In the genomic region with DNA sequence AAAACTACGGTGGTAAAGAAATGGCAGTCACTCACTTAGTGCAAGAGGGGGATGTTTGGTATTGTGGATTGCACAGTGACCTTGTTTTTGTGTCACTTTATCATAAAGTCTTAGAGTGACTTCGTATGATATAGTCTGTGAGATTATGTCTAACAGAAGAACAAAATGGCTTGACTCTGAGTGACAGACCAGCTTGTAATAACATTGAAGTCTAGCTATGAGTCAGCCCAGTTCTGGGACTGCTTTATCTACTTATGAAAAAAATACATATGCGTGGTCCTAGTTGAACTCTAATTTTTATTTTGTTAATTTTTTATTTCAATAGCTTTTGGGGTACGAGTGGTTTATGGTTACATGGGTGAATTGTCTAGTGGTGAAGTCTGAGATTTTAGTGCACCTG, we compare ENCODE assay signal across 25 cellular contexts. TPM values are rescaled to one million over a fixed set of nuclear protein-coding genes. Genes with fewer than 3 reads are reported as not detected.
DNase-seq lines count a peak whose midpoint lies in the region; ATAC-seq, FAIRE-seq and TF ChIP-seq lines count a peak whose summit lies in the region.
"Had no signal": no experiment of that assay in that cellular context is flagged by ENCODE, and none has a peak within 500 bp of the region (broad histone marks: within the 10 kb centered on the region; RNA-seq: fewer than 3 reads in every experiment).

No MANE protein-coding gene starts in this region.

- no peak overlapping the region for H3K4me2 ChIP-seq in GM12878 (ENCODE audit: control insufficient read depth, insufficient read depth)

- CTCF ChIA-PET in GM12878 (lab: Yijun Ruan, JAX) = no interaction called here
- CTCF ChIA-PET in activated CD4-positive, alpha-beta T cell treated with anti-CD3 and anti-CD28 coated beads, Interleukin-2, amount 10 ng/mL, durations not matched to agents 7 days and 5 days (lab: Charles Lee) = no interaction called here

- FAIRE-seq in GM12878 (lab: Jason Lieb, UNC) = no peak

- H3K27me3 ChIP-seq in left ventricle myocardium inferior (ENCODE audit: low read depth) = no peaks in the 10 kb centered on the region
- H3K27me3 ChIP-seq in GM12878 (replicated peaks in 1 of 2; ENCODE audit: control insufficient read depth in 2 of 2, insufficient read depth in 2 of 2, low read length in 1 of 2) = no peaks in the 10 kb centered on the region; a peak in 1 of 4 replicates
- no peaks in the 10 kb centered on the region for H3K27me3 ChIP-seq in upper lobe of right lung
- H3K27me3 ChIP-seq: left lung had no signal

- no peak for TF ChIP-seq EP300 in GM12878 (IDR thresholded peaks at IDR 0.05; ENCODE audit: borderline replicate concordance in 1 of 2, control insufficient read depth in 1 of 2, low read depth in 2 of 2, low read length in 2 of 2)

- TF ChIP-seq RAD21 in GM12878 (IDR thresholded peaks at IDR 0.05; ENCODE audit: insufficient read depth, low read depth, low read length) = no peak

- intact Hi-C loops in left ventricle myocardium superior (cut with micrococcal nuclease) = no loop called here
- intact Hi-C loops in left ventricle myocardium inferior (cut with micrococcal nuclease) = no loop called here
- intact Hi-C loops in GM12878 (cut with micrococcal nuclease; ENCODE audit: unreplicated experiment) = no loop called here
- intact Hi-C loops in upper lobe of right lung (cut with DNase I) = no loop called here

- TF ChIP-seq CTCF in left ventricle myocardium inferior (IDR thresholded peaks at IDR 0.05; ENCODE audit: borderline replicate concordance) = no peak
- no peak for TF ChIP-seq CTCF in GM12878 (IDR thresholded peaks at IDR 0.05 in 2 of 3, conservative IDR thresholded peaks at IDR 0.05 in 1 of 3; ENCODE audit: control insufficient read depth in 2 of 3, extremely low read depth in 1 of 3, insufficient read depth in 1 of 3, low read depth in 3 of 3, low read length in 3 of 3)
- no peak for TF ChIP-seq CTCF in foreskin fibroblast (IDR thresholded peaks at IDR 0.05; ENCODE audit: low read depth, low read length)
- TF ChIP-seq CTCF in upper lobe of right lung (IDR thresholded peaks at IDR 0.05) = no peak

- H2AFZ ChIP-seq in GM12878 (ENCODE audit: control insufficient read depth, low read depth, low read length) = no peak overlapping the region

- no peaks in the 10 kb centered on the region for H3K36me3 Mint-ChIP-seq in activated CD4-positive, alpha-beta T cell treated with anti-CD3 and anti-CD28 coated beads, Interleukin-2, amount 10 ng/mL, durations not matched to agents 7 days and 5 days (ENCODE audit: low read depth)
- H3K36me3 Mint-ChIP-seq: activated naive CD8-positive, alpha-beta T cell treated with anti-CD3 and anti-CD28 coated beads for 36 hours; IgD-negative memory B cell had no signal

- WGBS in GM12878 (ENCODE audit: insufficient coverage, insufficient replicate concordance, low lambda C conversion rate, missing lambda C conversion rate) = 26% methylated on average over 4 of the region's 4 CpGs

- in situ Hi-C loops in GM12878 (cut with MboI) = no loop called here

- H3K27ac ChIP-seq in left ventricle myocardium inferior (replicated peaks) = no peak overlapping the region
- H3K27ac ChIP-seq in GM12878 (ENCODE audit: control insufficient read depth, insufficient read depth) = no peak overlapping the region
- no peak overlapping the region for H3K27ac ChIP-seq in upper lobe of right lung
- H3K27ac ChIP-seq: HL-60, left lung had no signal

- peaks cover 2% of the 10 kb centered on the region for H3K27me3 Mint-ChIP-seq in activated CD4-positive, alpha-beta T cell treated with anti-CD3 and anti-CD28 coated beads, Interleukin-2, amount 10 ng/mL, durations not matched to agents 7 days and 5 days
- H3K27me3 Mint-ChIP-seq: B cell, IgD-negative memory B cell, progenitor cell of endocrine pancreas, type B pancreatic cell had no signal

- no peak for TF ChIP-seq POLR2A in GM12878 (IDR thresholded peaks at IDR 0.05; ENCODE audit: low read depth, low read length)

- H3K27ac Mint-ChIP-seq in activated CD4-positive, alpha-beta T cell treated with anti-CD3 and anti-CD28 coated beads, Interleukin-2, amount 10 ng/mL, durations not matched to agents 7 days and 5 days = no peak overlapping the region
- H3K27ac Mint-ChIP-seq: activated CD4-positive, alpha-beta T cell treated with anti-CD3 and anti-CD28 coated beads, Interleukin-2, amount 10 ng/mL, durations not matched to agents 24 days and 14 days; activated naive CD8-positive, alpha-beta T cell treated with anti-CD3 and anti-CD28 coated beads for 36 hours; activated T-helper 17 cell treated with anti-CD3 and anti-CD28 coated beads, Interleukin-2, amount 50 U/mL, for 72 hours; B cell; IgD-negative memory B cell; nephron progenitor cell; progenitor cell of endocrine pancreas; type B pancreatic cell had no signal

- no peak overlapping the region for H3K4me3 ChIP-seq in left ventricle myocardium inferior
- H3K4me3 ChIP-seq in GM12878 = no peak overlapping the region
- H3K4me3 ChIP-seq in foreskin fibroblast (ENCODE audit: low read depth in 1 of 2, low read length in 2 of 2) = no peak overlapping the region
- no peak overlapping the region for H3K4me3 ChIP-seq in upper lobe of right lung
- H3K4me3 ChIP-seq: left lung had no signal

- H3K9me3 ChIP-seq in left ventricle myocardium inferior (replicated peaks) = no peaks in the 10 kb centered on the region
- no peaks in the 10 kb centered on the region for H3K9me3 ChIP-seq in GM12878 (replicated peaks; ENCODE audit: control insufficient read depth, insufficient read depth, low read length)
- no peaks in the 10 kb centered on the region for H3K9me3 ChIP-seq in upper lobe of right lung
- H3K9me3 ChIP-seq: left lung had no signal

- POLR2A ChIA-PET in GM12878 (lab: Charles Lee) = no interaction called here
- POLR2A ChIA-PET in activated CD4-positive, alpha-beta T cell treated with anti-CD3 and anti-CD28 coated beads, Interleukin-2, amount 10 ng/mL, durations not matched to agents 7 days and 5 days (lab: Charles Lee) = no interaction called here

- no peaks in the 10 kb centered on the region for H3K79me2 ChIP-seq in GM12878 (ENCODE audit: control insufficient read depth, insufficient read depth, low read length)

- DNase-seq in left ventricle myocardium superior (no peak), left ventricle myocardium inferior (no peak), GM12878 (ENCODE audit: low read depth, low spot score) (no peak), foreskin fibroblast (peak; percentile 28 to 61), NCI-H82 (lab: John Stamatoyannopoulos, UW) (no peak), upper lobe of right lung (no peak), NCI-H510A treated with DMSO at 0.1 percent for 48 hours (lab: John Stamatoyannopoulos, UW) (no peak)
- no peak for DNase-seq in activated CD4-positive, alpha-beta T cell treated with anti-CD3 and anti-CD28 coated beads, Interleukin-2, amount 10 ng/mL, durations not matched to agents 7 days and 5 days
- DNase-seq: activated CD4-positive, alpha-beta T cell treated with anti-CD3 and anti-CD28 coated beads, Interleukin-2, amount 10 ng/mL, durations not matched to agents 24 days and 14 days; activated naive CD8-positive, alpha-beta T cell treated with anti-CD3 and anti-CD28 coated beads for 36 hours; head of caudate nucleus; left lung; NCI-H774; nephron progenitor cell; OCI-M1; SIG-M5; stimulated activated CD4-positive, alpha-beta T cell treated with anti-CD3 and anti-CD28 coated beads, Interleukin-2, amount 100 ng/mL, for 24 hours; stimulated activated naive CD4-positive, alpha-beta T cell treated with Interleukin-2 at 50 U/mL for 16 hours; T-helper 1 cell had no signal

- H3K4me1 ChIP-seq in left ventricle myocardium inferior (no peaks in the 10 kb centered on the region), GM12878 (ENCODE audit: control insufficient read depth, insufficient read depth, low read length) (no peaks in the 10 kb centered on the region), upper lobe of right lung (no peaks in the 10 kb centered on the region)
- H3K4me1 ChIP-seq: left lung had no signal

- H3K9ac ChIP-seq in GM12878 (ENCODE audit: control insufficient read depth, insufficient read depth, low read length) = no peak overlapping the region

- H3K36me3 ChIP-seq in left ventricle myocardium inferior = no peaks in the 10 kb centered on the region
- no peaks in the 10 kb centered on the region for H3K36me3 ChIP-seq in GM12878 (ENCODE audit: control insufficient read depth in 2 of 2, insufficient read depth in 2 of 2, low read length in 1 of 2)
- no peaks in the 10 kb centered on the region for H3K36me3 ChIP-seq in upper lobe of right lung
- H3K36me3 ChIP-seq: left lung had no signal

- H3K9me3 Mint-ChIP-seq in activated CD4-positive, alpha-beta T cell treated with anti-CD3 and anti-CD28 coated beads, Interleukin-2, amount 10 ng/mL, durations not matched to agents 7 days and 5 days = no peaks in the 10 kb centered on the region
- H3K9me3 Mint-ChIP-seq: activated CD4-positive, alpha-beta T cell treated with anti-CD3 and anti-CD28 coated beads, Interleukin-2, amount 10 ng/mL, durations not matched to agents 24 days and 14 days; activated naive CD8-positive, alpha-beta T cell treated with anti-CD3 and anti-CD28 coated beads for 36 hours; activated T-helper 17 cell treated with anti-CD3 and anti-CD28 coated beads, Interleukin-2, amount 50 U/mL, for 72 hours; IgD-negative memory B cell; nephron progenitor cell; type B pancreatic cell had no signal

- no peak overlapping the region for H3K4me3 Mint-ChIP-seq in activated CD4-positive, alpha-beta T cell treated with anti-CD3 and anti-CD28 coated beads, Interleukin-2, amount 10 ng/mL, durations not matched to agents 7 days and 5 days
- H3K4me3 Mint-ChIP-seq: activated CD4-positive, alpha-beta T cell treated with anti-CD3 and anti-CD28 coated beads, Interleukin-2, amount 10 ng/mL, durations not matched to agents 24 days and 14 days; activated naive CD8-positive, alpha-beta T cell treated with anti-CD3 and anti-CD28 coated beads for 36 hours; activated T-helper 17 cell treated with anti-CD3 and anti-CD28 coated beads, Interleukin-2, amount 50 U/mL, for 72 hours; B cell; IgD-negative memory B cell; nephron progenitor cell; type B pancreatic cell had no signal

- no peaks in the 10 kb centered on the region for H4K20me1 ChIP-seq in GM12878 (ENCODE audit: control insufficient read depth, insufficient read depth)

- SMC1A ChIA-PET in GM12878 (lab: Charles Lee; ENCODE audit: uncharacterized antibody, unreplicated experiment) = no interaction called here

- no TSS peak for BruUV-seq in GM12878 (replicated peaks; lab: Mats Ljungman, UMichigan)

- ATAC-seq in left ventricle myocardium superior (peak; percentile 32), GM12878 (0 out of 3 replicates have a peak, but pooled peaks have one; percentile 27), upper lobe of right lung (no peak)
- ATAC-seq: activated T-helper 17 cell treated with anti-CD3 and anti-CD28 coated beads, Interleukin-2, amount 50 U/mL, for 72 hours; left lung had no signal

- RAD21 ChIA-PET in GM12878 (lab: Charles Lee; ENCODE audit: unreplicated experiment) = interaction anchor here (0.7 kb wide), 1 partner anchor 83 kb away, joined by 3 read pairs; no protein-coding TSS in a partner anchor

- H3K4me1 Mint-ChIP-seq in activated CD4-positive, alpha-beta T cell treated with anti-CD3 and anti-CD28 coated beads, Interleukin-2, amount 10 ng/mL, durations not matched to agents 7 days and 5 days = no peaks in the 10 kb centered on the region
- H3K4me1 Mint-ChIP-seq: activated CD4-positive, alpha-beta T cell treated with anti-CD3 and anti-CD28 coated beads, Interleukin-2, amount 10 ng/mL, durations not matched to agents 24 days and 14 days; activated naive CD8-positive, alpha-beta T cell treated with anti-CD3 and anti-CD28 coated beads for 36 hours; activated T-helper 17 cell treated with anti-CD3 and anti-CD28 coated beads, Interleukin-2, amount 50 U/mL, for 72 hours; B cell; IgD-negative memory B cell; nephron progenitor cell had no signal

RNA-seq across cellular contexts. Expression of a gene that starts 20.0 kb away (rescaled TPM):
- total RNA-seq in left ventricle myocardium superior (27.5 TPM), left ventricle myocardium inferior (21.9 TPM), GM12878 (2014; rRNA removed) (not detected in 2 replicates), GM12878 (2014; rRNA removed; fragmentation: Illumina TruSeq; extraction: Trizol) (not detected in 2 replicates), GM12878 (2021) (not detected in 2 replicates), upper lobe of right lung (4.9 TPM)
- not detected in 2 replicates for total RNA-seq in GM12878 (2013; cell fraction: nucleolus; rRNA removed)
- polyA plus RNA-seq in GM12878 (2011; ENCODE audit: low read depth) = not detected
- polyA plus RNA-seq in GM12878 (2011; rRNA removed) (not detected in 2 replicates), GM12878 (2014; fragmentation: Illumina TruSeq; extraction: Trizol) (not detected in 2 replicates), GM12878 (2014; fragmentation: Nextera tagmentation; extraction: Ambion mirVana) (not detected), GM12878 (2014; rRNA removed) (not detected in 2 replicates), GM12878 (2016; fragmentation: Nextera tagmentation; extraction: Ambion mirVana) (not detected)
- not detected in 2 replicates for polyA plus RNA-seq in GM12878 (2011; cell fraction: cytosol; rRNA removed)
- polyA plus RNA-seq in GM12878 (2011; cell fraction: nucleus; rRNA removed) = not detected in 2 replicates
- 0.19 TPM in 1 of 2 replicates, not detected in the other for polyA plus RNA-seq in GM12878 (2012)
- not detected in 2 replicates for polyA minus RNA-seq in GM12878 (2011; rRNA and poly(A)+ RNA removed)
- polyA minus RNA-seq in GM12878 (2011; cell fraction: cytosol; rRNA and poly(A)+ RNA removed) = not detected in 2 replicates
- polyA minus RNA-seq in GM12878 (2011; cell fraction: nucleus; rRNA and poly(A)+ RNA removed) = not detected in 2 replicates
- total RNA-seq in activated CD4-positive, alpha-beta T cell treated with anti-CD3 and anti-CD28 coated beads, Interleukin-2, amount 10 ng/mL, durations not matched to agents 7 days and 5 days = not detected
- total RNA-seq: activated CD4-positive, alpha-beta T cell treated with anti-CD3 and anti-CD28 coated beads, Interleukin-2, amount 10 ng/mL, durations not matched to agents 24 days and 14 days; activated naive CD8-positive, alpha-beta T cell treated with anti-CD3 and anti-CD28 coated beads for 36 hours had no signal

Comparison
In these comparisons a context has a peak if more than half of its experiments do, and no peak if none do; other contexts are left out.
1. DNase-seq: peak in foreskin fibroblast (2 of 2); none in left ventricle myocardium superior (single experiment), left ventricle myocardium inferior (single experiment), GM12878 (single experiment), activated CD4-positive, alpha-beta T cell treated with anti-CD3 and anti-CD28 coated beads, Interleukin-2, amount 10 ng/mL, durations not matched to agents 7 days and 5 days (single experiment), NCI-H82 (single experiment), upper lobe of right lung (single experiment) and NCI-H510A treated with DMSO at 0.1 percent for 48 hours (single experiment).